ENCODE assay signal across 6 cellular contexts in the genomic region with DNA sequence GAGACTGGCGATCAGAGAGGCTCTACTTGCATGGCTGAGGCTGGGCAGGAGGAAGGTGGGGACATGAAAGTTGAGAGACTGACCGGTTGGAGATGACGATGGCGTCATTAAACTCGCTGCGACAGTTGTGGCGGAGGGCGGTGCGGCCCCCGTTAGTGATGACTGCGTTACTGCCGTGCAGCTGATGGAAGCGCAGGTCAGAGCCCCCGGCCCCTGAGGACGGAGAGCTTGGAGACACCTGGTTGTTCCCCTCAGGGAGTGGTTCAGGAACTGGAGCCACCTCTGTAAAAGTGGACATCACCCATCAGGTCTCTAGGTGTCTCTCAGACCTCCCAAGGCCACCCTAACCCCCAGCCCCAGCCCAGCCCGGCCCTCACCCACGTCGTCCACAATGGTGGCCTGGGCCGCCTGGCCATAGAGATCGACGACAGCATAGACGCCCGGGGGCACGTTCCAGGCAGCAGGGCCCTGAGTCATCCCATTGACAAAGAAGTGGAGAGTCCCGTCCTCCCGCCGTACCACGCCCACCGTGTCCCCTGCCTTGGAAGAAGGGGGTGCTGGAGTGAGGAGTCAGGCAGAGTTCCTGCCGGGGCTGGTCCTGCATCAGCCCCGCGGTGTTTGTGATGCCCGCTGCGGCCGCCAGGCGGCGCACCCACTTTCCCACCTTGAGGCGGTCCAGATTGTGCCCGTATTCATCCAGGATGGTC. TPM values are rescaled to one million over a fixed set of nuclear protein-coding genes. Genes with fewer than 3 reads are reported as not detected.
DNase-seq lines count a peak whose midpoint lies in the region; ATAC-seq and TF ChIP-seq lines count a peak whose summit lies in the region.

No MANE protein-coding gene starts in this region.

- H3K4me1 ChIP-seq in body of pancreas: peaks cover 14% of the 10 kb centered on the region
- H3K4me1 ChIP-seq in neuronal stem cell (ENCODE audit: control insufficient read depth in 2 of 2, insufficient read depth in 1 of 2, low read depth in 1 of 2, low read length in 2 of 2): peaks cover 7 to 8% of the 10 kb centered on the region in 2 donors

- H3K27ac ChIP-seq in body of pancreas: no peak overlapping the region
- no peak overlapping the region for H3K27ac ChIP-seq in neuronal stem cell (replicated peaks; ENCODE audit: low read length)

- ATAC-seq in Right ventricle myocardium inferior (no peak), body of pancreas (no peak), GM21717 (IDR thresholded peaks at IDR 0.05; ENCODE audit: unreplicated experiment) (no peak)

- H3K4me3 ChIP-seq in body of pancreas: no peak overlapping the region
- H3K4me3 ChIP-seq in neuronal stem cell (ENCODE audit: low read length in 2 of 2): no peak overlapping the region

- H2BK5ac ChIP-seq in neuronal stem cell (ENCODE audit: low read length): no peak overlapping the region

- 68 to 91% methylated on average over 25 to 39 of the region's 39 CpGs for WGBS in body of pancreas, 2 donors
- no CpG with 5 or more reads among the region's 39 CpGs for WGBS in neuronal stem cell (ENCODE audit: extremely low coverage in 2 of 2, insufficient read length in 2 of 2, insufficient replicate concordance in 1 of 2), 2 donors

- no peak overlapping the region for H2BK120ac ChIP-seq in neuronal stem cell (ENCODE audit: low read depth, low read length)

- peak; percentile 42 to 71 (median 64) for TF ChIP-seq CTCF in body of pancreas (IDR thresholded peaks at IDR 0.05)

- H2AK5ac ChIP-seq in neuronal stem cell (ENCODE audit: low read depth, low read length): peak overlapping the region; percentile 30

- TF ChIP-seq POLR2A in body of pancreas (IDR thresholded peaks at IDR 0.05): no peak

- no peak overlapping the region for H2BK15ac ChIP-seq in neuronal stem cell (ENCODE audit: low read length)

- no peak overlapping the region for H4K91ac ChIP-seq in neuronal stem cell (ENCODE audit: low read depth, low read length, poor library complexity)

- H3K36me3 ChIP-seq in body of pancreas (replicated peaks in 1 of 2; ENCODE audit: insufficient read depth in 1 of 2, low read depth in 2 of 2) (peaks cover 0 to 23% of the 10 kb centered on the region in 2 donors), neuronal stem cell (replicated peaks in 1 of 2; ENCODE audit: control insufficient read depth in 2 of 2, insufficient read depth in 2 of 2, low read length in 2 of 2) (peaks cover 59 to 76% of the 10 kb centered on the region in 2 donors)

- H3K27me3 ChIP-seq in body of pancreas (no peaks in the 10 kb centered on the region), neuronal stem cell (ENCODE audit: control insufficient read depth in 3 of 3, insufficient read depth in 3 of 3, low read depth in 1 of 3, low read length in 3 of 3) (no peaks in the 10 kb centered on the region)

- no peaks in the 10 kb centered on the region for H3K9me3 ChIP-seq in body of pancreas
- no peaks in the 10 kb centered on the region for H3K9me3 ChIP-seq in neuronal stem cell (replicated peaks in 1 of 2; ENCODE audit: control insufficient read depth in 2 of 2, insufficient read depth in 1 of 2, low read depth in 1 of 2, low read length in 2 of 2)

- no peak overlapping the region for H4K8ac ChIP-seq in neuronal stem cell (ENCODE audit: low read depth, low read length)

- H2BK12ac ChIP-seq in neuronal stem cell (ENCODE audit: low read length): no peak overlapping the region

- H2AFZ ChIP-seq in neuronal stem cell (ENCODE audit: low read length): no peak overlapping the region

- peak overlapping the region; percentile 46 for H3K23ac ChIP-seq in neuronal stem cell (ENCODE audit: low read depth, low read length, poor library complexity)

- H3K14ac ChIP-seq in neuronal stem cell (ENCODE audit: low read length): no peak overlapping the region

- no peak overlapping the region for H3K4ac ChIP-seq in neuronal stem cell (ENCODE audit: low read length)

- DNase-seq in Right ventricle myocardium inferior (ENCODE audit: missing footprints): peak; percentile 78
- no peak for DNase-seq in cardiac septum (ENCODE audit: low spot score)
- peak in 3 of 4 donors; percentile 45 to 70 (median 60) for DNase-seq in body of pancreas
- DNase-seq in neuronal stem cell (ENCODE audit: low spot score): no peak
- no peak for DNase-seq in mucosa of gallbladder (ENCODE audit: low spot score)

- peak overlapping the region; percentile 15 for H3K18ac ChIP-seq in neuronal stem cell (ENCODE audit: low read length)

- intact Hi-C loops in Right ventricle myocardium inferior (cut with DNase I): loop anchor here (10.0 kb wide), 1 partner anchor 261 kb away; the partner anchor contains the start of gene MPDU1
- intact Hi-C loops in cardiac septum (cut with DNase I): loop anchor here (2.0 kb wide), 1 partner anchor 21 kb away; no protein-coding TSS in a partner anchor
- intact Hi-C loops in body of pancreas (cut with DNase I): no loop called here

- H3K9ac ChIP-seq in neuronal stem cell (ENCODE audit: low read depth, low read length, poor library complexity): peak overlapping the region; percentile 39

- peak overlapping the region; percentile 3 for H3K4me2 ChIP-seq in neuronal stem cell (ENCODE audit: insufficient read depth, low read length, poor library complexity, severe bottlenecking)

- peaks cover 18% of the 10 kb centered on the region for H3K79me1 ChIP-seq in neuronal stem cell (ENCODE audit: low read depth, low read length)

RNA-seq across cellular contexts. Expression of gene NEURL4, which starts 5.3 kb away (rescaled TPM):
- total RNA-seq in Right ventricle myocardium inferior: 30.8 TPM
- total RNA-seq in cardiac septum: 29.9 TPM
- total RNA-seq in body of pancreas: 10 to 100 TPM; 28.8 to 41.2 TPM
- 15.9 TPM for polyA plus RNA-seq in neuronal stem cell (2013, experiment 1 of 2)
- polyA plus RNA-seq in neuronal stem cell (2013, experiment 2 of 2): 15.0 TPM
- 50.3 TPM for total RNA-seq in mucosa of gallbladder

RNA-seq across cellular contexts. Expression of gene GPS2, which starts 8.7 kb away (rescaled TPM):
- total RNA-seq in Right ventricle myocardium inferior (70.3 TPM), cardiac septum (49.0 TPM), body of pancreas (10 to 100 TPM; 71.9 to 75.8 TPM), mucosa of gallbladder (71.8 TPM)
- polyA plus RNA-seq in neuronal stem cell (2013, experiment 1 of 2): 38.8 TPM
- 39.5 TPM for polyA plus RNA-seq in neuronal stem cell (2013, experiment 2 of 2)

RNA-seq across cellular contexts. Expression of gene ACAP1, which starts 12.4 kb away (rescaled TPM):
- total RNA-seq in Right ventricle myocardium inferior (14.0 TPM), cardiac septum (16.4 TPM), body of pancreas (1 to 10 TPM in 1 of 2 donors, under 1 TPM in 1; 0.99 to 2.1 TPM), mucosa of gallbladder (24.2 TPM)
- 6.8 TPM for polyA plus RNA-seq in neuronal stem cell (2013, experiment 1 of 2)
- polyA plus RNA-seq in neuronal stem cell (2013, experiment 2 of 2): 5.7 TPM

RNA-seq across cellular contexts. Expression of gene EIF5A, which starts 16.5 kb away (rescaled TPM):
- 326 TPM for total RNA-seq in Right ventricle myocardium inferior
- 263 TPM for total RNA-seq in cardiac septum
- total RNA-seq in body of pancreas: 100 to 1,000 TPM in 1 of 2 donors, 10 to 100 TPM in 1; 97.0 to 134 TPM
- polyA plus RNA-seq in neuronal stem cell (2013, experiment 1 of 2): 383 TPM
- 383 TPM for polyA plus RNA-seq in neuronal stem cell (2013, experiment 2 of 2)
- 233 TPM for total RNA-seq in mucosa of gallbladder

RNA-seq across cellular contexts. Expression of gene KCTD11, which starts 28.1 kb away (rescaled TPM):
- total RNA-seq in Right ventricle myocardium inferior (4.7 TPM), cardiac septum (9.6 TPM), body of pancreas (1 to 10 TPM; 2.6 to 5.6 TPM), mucosa of gallbladder (15.3 TPM)
- polyA plus RNA-seq in neuronal stem cell (2013, experiment 1 of 2): 6.9 TPM
- 6.6 TPM for polyA plus RNA-seq in neuronal stem cell (2013, experiment 2 of 2)

Comparison
In these comparisons a context has a peak if more than half of its experiments do, and no peak if none do; other contexts are left out.
1. DNase-seq: peak in Right ventricle myocardium inferior (single experiment) and body of pancreas (3 of 4); none in cardiac septum (single experiment), neuronal stem cell (single experiment) and mucosa of gallbladder (single experiment).